In the genomic region with DNA sequence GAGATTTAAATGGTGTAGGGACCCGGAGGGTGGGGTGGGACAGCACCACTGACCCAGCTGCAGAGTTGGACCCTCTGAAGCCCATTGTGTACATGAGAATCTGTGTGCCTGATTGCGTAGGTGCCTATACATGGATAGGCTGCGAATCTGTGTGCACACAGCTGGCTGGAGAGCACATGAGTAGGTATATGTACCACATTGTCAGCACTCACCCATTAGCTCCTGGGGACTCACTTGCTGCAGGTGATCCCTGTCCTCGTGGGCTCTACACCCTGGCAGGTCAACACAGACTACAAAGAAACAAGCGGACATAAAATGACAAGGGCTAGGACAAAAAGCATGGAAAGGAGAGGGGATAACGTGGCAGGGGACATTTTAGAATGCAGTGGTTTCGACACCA, we compare ENCODE assay signal across 23 cellular contexts. TPM values are rescaled to one million over a fixed set of nuclear protein-coding genes. Genes with fewer than 3 reads are reported as not detected.
DNase-seq lines count a peak whose midpoint lies in the region; ATAC-seq and TF ChIP-seq lines count a peak whose summit lies in the region.
"Had no signal": no experiment of that assay in that cellular context is flagged by ENCODE, and none has a peak within 500 bp of the region (broad histone marks: within the 10 kb centered on the region; RNA-seq: fewer than 3 reads in every experiment).

No MANE protein-coding gene starts in this region.

- peaks cover 7% of the 10 kb centered on the region for H3K36me3 Mint-ChIP-seq in stimulated activated naive CD8-positive, alpha-beta T cell treated with anti-CD3 and anti-CD28 coated beads, Interleukin-15, Interleukin-2, amounts not matched to agents 100 ng/mL and 50 ng/mL, for 24 hours (ENCODE audit: low read depth)
- H3K36me3 Mint-ChIP-seq in chondrocyte (ENCODE audit: low read depth), result no peaks in the 10 kb centered on the region
- no peaks in the 10 kb centered on the region for H3K36me3 Mint-ChIP-seq in naive thymus-derived CD8-positive, alpha-beta T cell
- H3K36me3 Mint-ChIP-seq: mesothelial cell of epicardium had no signal

- no peaks in the 10 kb centered on the region for H4K20me1 ChIP-seq in OCI-LY3 (ENCODE audit: insufficient read depth, low read length)

- no peaks in the 10 kb centered on the region for H3K27me3 ChIP-seq in OCI-LY3 (ENCODE audit: low read depth, low read length)
- H3K27me3 ChIP-seq: cardiac muscle cell, ovary, Peyer's patch, transverse colon had no signal

- peaks cover 21% of the 10 kb centered on the region for H3K36me3 ChIP-seq in OCI-LY3 (replicated peaks; ENCODE audit: low read depth, low read length)
- H3K36me3 ChIP-seq: cardiac muscle cell, ovary had no signal

- peaks cover 46% of the 10 kb centered on the region for H3K4me1 ChIP-seq in OCI-LY3 (ENCODE audit: low read length)
- H3K4me1 ChIP-seq: transverse colon had no signal

- H3K4me2 ChIP-seq in OCI-LY3 (ENCODE audit: low read length), result peak overlapping the region; percentile 68

- TF ChIP-seq CTCF in OCI-LY3 (IDR thresholded peaks at IDR 0.05; ENCODE audit: low read depth, low read length) (no peak), chondrocyte (IDR thresholded peaks at IDR 0.05) (no peak)

- ATAC-seq in stimulated activated naive CD8-positive, alpha-beta T cell treated with anti-CD3 and anti-CD28 coated beads, Interleukin-15, Interleukin-2, amounts not matched to agents 100 U/mL and 50 U/mL, for 24 hours, result no peak
- no peak for ATAC-seq in naive thymus-derived CD8-positive, alpha-beta T cell

- no peak overlapping the region for H2AFZ ChIP-seq in OCI-LY3 (ENCODE audit: low read depth, low read length)
- H2AFZ ChIP-seq: GM23248 had no signal

- no peak overlapping the region for H3K4me3 Mint-ChIP-seq in stimulated activated naive CD8-positive, alpha-beta T cell treated with anti-CD3 and anti-CD28 coated beads, Interleukin-15, Interleukin-2, amounts not matched to agents 100 ng/mL and 50 ng/mL, for 24 hours
- no peak overlapping the region for H3K4me3 Mint-ChIP-seq in chondrocyte (ENCODE audit: unreplicated experiment)
- H3K4me3 Mint-ChIP-seq in naive thymus-derived CD8-positive, alpha-beta T cell, result no peak overlapping the region
- H3K4me3 Mint-ChIP-seq: mesothelial cell of epicardium, nephron had no signal

- H3K79me2 ChIP-seq in OCI-LY3 (ENCODE audit: low read length), result no peaks in the 10 kb centered on the region

- no peaks in the 10 kb centered on the region for H3K9me3 Mint-ChIP-seq in stimulated activated naive CD8-positive, alpha-beta T cell treated with anti-CD3 and anti-CD28 coated beads, Interleukin-15, Interleukin-2, amounts not matched to agents 100 ng/mL and 50 ng/mL, for 24 hours
- no peaks in the 10 kb centered on the region for H3K9me3 Mint-ChIP-seq in chondrocyte (ENCODE audit: low read depth)
- H3K9me3 Mint-ChIP-seq in naive thymus-derived CD8-positive, alpha-beta T cell, result no peaks in the 10 kb centered on the region
- H3K9me3 Mint-ChIP-seq: CD8-positive, alpha-beta memory T cell; mesothelial cell of epicardium; nephron had no signal

- H3K9me3 ChIP-seq in OCI-LY3 (ENCODE audit: insufficient read depth, low read length), result no peaks in the 10 kb centered on the region
- H3K9me3 ChIP-seq: ovary, Peyer's patch, transverse colon had no signal

- H3K4me1 Mint-ChIP-seq in stimulated activated naive CD8-positive, alpha-beta T cell treated with anti-CD3 and anti-CD28 coated beads, Interleukin-15, Interleukin-2, amounts not matched to agents 100 ng/mL and 50 ng/mL, for 24 hours (ENCODE audit: low read depth), result peaks cover 28% of the 10 kb centered on the region
- H3K4me1 Mint-ChIP-seq in chondrocyte (ENCODE audit: low read depth), result peaks cover 10% of the 10 kb centered on the region
- peaks cover 9 to 28% (median 16%) of the 10 kb centered on the region in 4 donors for H3K4me1 Mint-ChIP-seq in naive thymus-derived CD8-positive, alpha-beta T cell

- no peak for DNase-seq in stimulated activated naive CD8-positive, alpha-beta T cell treated with anti-CD3 and anti-CD28 coated beads, Interleukin-15, Interleukin-2, amounts not matched to agents 100 U/mL and 50 U/mL, for 24 hours
- DNase-seq in chondrocyte (ENCODE audit: low spot score) (no peak), occipital lobe (lab: John Stamatoyannopoulos, UW) (no peak)
- no peak for DNase-seq in naive thymus-derived CD8-positive, alpha-beta T cell
- no peak for DNase-seq in activated CD4-positive, CD25-positive, alpha-beta regulatory T cell treated with anti-CD3 and anti-CD28 coated beads, Interleukin-2, amount 50 U/mL, for 72 hours
- DNase-seq: activated CD4-positive, alpha-beta T cell treated with anti-CD3 and anti-CD28 coated beads for 4 hours; activated naive CD4-positive, alpha-beta T cell treated with Interleukin-2 at 50 U/mL for 16 hours; anterior cingulate cortex; CD8-positive, alpha-beta memory T cell; GF-D8; GM23248; left ventricle myocardium superior; NCI-H510A; stimulated activated CD4-positive, alpha-beta T cell treated with anti-CD3 and anti-CD28 coated beads, Interleukin-4, amount 100 ng/mL, for 4 hours; transverse colon had no signal

- H3K27ac ChIP-seq in OCI-LY3 (ENCODE audit: low read length), result peak overlapping the region; percentile 72
- H3K27ac ChIP-seq: cardiac muscle cell, GM23248, KMS-11, ovary, transverse colon had no signal

- POLR2A ChIA-PET in naive thymus-derived CD8-positive, alpha-beta T cell (lab: Charles Lee), result interaction anchor here (1.6 kb wide), 2 partner anchors 16 to 141 kb away, joined by 3 to 6 read pairs; partner anchors contain the start of gene CPNE2

- H3K27ac Mint-ChIP-seq in stimulated activated naive CD8-positive, alpha-beta T cell treated with anti-CD3 and anti-CD28 coated beads, Interleukin-15, Interleukin-2, amounts not matched to agents 100 ng/mL and 50 ng/mL, for 24 hours, result peak overlapping the region; percentile 53
- peak overlapping the region; percentile 67 for H3K27ac Mint-ChIP-seq in chondrocyte (ENCODE audit: unreplicated experiment)
- peak overlapping the region in 2 of 10 donors; percentile 5 to 73 for H3K27ac Mint-ChIP-seq in naive thymus-derived CD8-positive, alpha-beta T cell
- H3K27ac Mint-ChIP-seq: mesothelial cell of epicardium, nephron had no signal

- H3K9ac ChIP-seq in OCI-LY3 (ENCODE audit: low read length), result peak overlapping the region; percentile 59
- H3K9ac ChIP-seq: GM23248, KMS-11 had no signal

- 0 out of 2 replicates have a peak overlapping the region, but pooled peaks have one; percentile 40 for H3K4me3 ChIP-seq in OCI-LY3 (ENCODE audit: low read length)
- H3K4me3 ChIP-seq: cardiac muscle cell, GM23248, ovary, Peyer's patch, transverse colon had no signal

- no peaks in the 10 kb centered on the region for H3K27me3 Mint-ChIP-seq in stimulated activated naive CD8-positive, alpha-beta T cell treated with anti-CD3 and anti-CD28 coated beads, Interleukin-15, Interleukin-2, amounts not matched to agents 100 ng/mL and 50 ng/mL, for 24 hours
- H3K27me3 Mint-ChIP-seq in chondrocyte (ENCODE audit: low read depth), result no peaks in the 10 kb centered on the region
- no peaks in the 10 kb centered on the region for H3K27me3 Mint-ChIP-seq in naive thymus-derived CD8-positive, alpha-beta T cell

RNA-seq across cellular contexts. Expression of gene CETP, which starts 11.3 kb away (rescaled TPM):
- not detected in 3 replicates for total RNA-seq in chondrocyte
- total RNA-seq in naive thymus-derived CD8-positive, alpha-beta T cell, result under 1 TPM in 1 of 2 experiments, not detected in 1; 0.27 TPM
- under 1 TPM in 2 of 3 donors, not detected in 1; 0.20 to 0.21 TPM for polyA plus RNA-seq in naive thymus-derived CD8-positive, alpha-beta T cell
- 0.62 TPM for total RNA-seq in occipital lobe
- total RNA-seq: CD8-positive, alpha-beta memory T cell; GM23248 had no signal
- polyA plus RNA-seq: CD8-positive, alpha-beta memory T cell; GM23248 had no signal

RNA-seq across cellular contexts. Expression of gene HERPUD1, which starts 18.5 kb away (rescaled TPM):
- total RNA-seq in chondrocyte, result 146 to 236 TPM (median 223 TPM) in 3 replicates
- 100 to 1,000 TPM; 190 to 214 TPM for total RNA-seq in naive thymus-derived CD8-positive, alpha-beta T cell
- polyA plus RNA-seq in naive thymus-derived CD8-positive, alpha-beta T cell, result 10 to 100 TPM; 43.8 to 88.6 (median 57.6) TPM
- total RNA-seq in occipital lobe, result 49.8 TPM

RNA-seq across cellular contexts. Expression of gene NLRC5, which starts 38.9 kb away (rescaled TPM):
- total RNA-seq in chondrocyte, result 6.3 to 10.7 TPM (median 6.6 TPM) in 3 replicates
- 100 to 1,000 TPM; 474 to 488 TPM for total RNA-seq in naive thymus-derived CD8-positive, alpha-beta T cell
- polyA plus RNA-seq in naive thymus-derived CD8-positive, alpha-beta T cell, result 100 to 1,000 TPM in 1 of 3 donors, 10 to 100 TPM in 2; 70.4 to 137 (median 80.0) TPM
- 2.0 TPM for total RNA-seq in occipital lobe
- total RNA-seq: cardiac muscle cell had no signal
- polyA plus RNA-seq: cardiac muscle cell had no signal

Comparison
In these comparisons a context has a peak if more than half of its experiments do, and no peak if none do; other contexts are left out.
1. RNA of gene NLRC5, which starts 38.9 kb away (total RNA-seq): 474 to 488 TPM in naive thymus-derived CD8-positive, alpha-beta T cell; 6.3 to 10.7 TPM in chondrocyte and 2.0 TPM in occipital lobe (single experiment); every median in the first group is over 10 times any median in the second.